2 cellular contexts compared by ENCODE assay signal in the genomic region with DNA sequence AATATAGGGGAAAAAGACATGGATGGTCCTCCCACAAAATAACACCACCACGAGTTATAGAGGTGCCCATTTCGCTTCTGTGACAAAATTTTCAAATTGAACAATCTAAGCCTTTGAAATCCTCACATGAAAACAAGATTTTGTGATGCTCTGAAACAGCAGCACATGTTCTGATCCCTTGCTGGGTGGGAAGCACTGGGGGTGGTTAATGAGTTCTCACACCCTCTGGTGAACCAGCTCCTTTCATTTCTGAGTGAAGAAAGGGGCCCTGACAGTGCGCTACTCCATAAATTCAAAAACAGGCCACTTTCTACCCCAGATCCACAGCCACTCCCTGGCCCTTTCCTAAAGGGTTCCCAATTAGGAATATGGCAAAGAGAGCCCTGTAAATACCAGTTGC.
TF ChIP-seq lines count a peak whose summit lies in the region.

No MANE protein-coding gene starts in this region.

TF ChIP-seq in GM23338, 12 proteins besides CTCF, POLR2A, EP300 and RAD21 (continued from another document):
- TF ChIP-seq, protein P1, sequence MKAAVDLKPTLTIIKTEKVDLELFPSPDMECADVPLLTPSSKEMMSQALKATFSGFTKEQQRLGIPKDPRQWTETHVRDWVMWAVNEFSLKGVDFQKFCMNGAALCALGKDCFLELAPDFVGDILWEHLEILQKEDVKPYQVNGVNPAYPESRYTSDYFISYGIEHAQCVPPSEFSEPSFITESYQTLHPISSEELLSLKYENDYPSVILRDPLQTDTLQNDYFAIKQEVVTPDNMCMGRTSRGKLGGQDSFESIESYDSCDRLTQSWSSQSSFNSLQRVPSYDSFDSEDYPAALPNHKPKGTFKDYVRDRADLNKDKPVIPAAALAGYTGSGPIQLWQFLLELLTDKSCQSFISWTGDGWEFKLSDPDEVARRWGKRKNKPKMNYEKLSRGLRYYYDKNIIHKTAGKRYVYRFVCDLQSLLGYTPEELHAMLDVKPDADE (IDR thresholded peaks at IDR 0.05): no peak
- TF ChIP-seq CREB1 (CRISPR knock-in tag; IDR thresholded peaks at IDR 0.05; ENCODE audit: low read depth) (no peak), NANOG (IDR thresholded peaks at IDR 0.05; ENCODE audit: borderline replicate concordance) (no peak), EZH2 (IDR thresholded peaks at IDR 0.05; ENCODE audit: low read depth, unreplicated experiment) (no peak), STAT1 (IDR thresholded peaks at IDR 0.05; ENCODE audit: unreplicated experiment) (no peak), POLR2AphosphoS5 (IDR thresholded peaks at IDR 0.05; ENCODE audit: low read depth) (no peak)
- TF ChIP-seq, protein P2, sequence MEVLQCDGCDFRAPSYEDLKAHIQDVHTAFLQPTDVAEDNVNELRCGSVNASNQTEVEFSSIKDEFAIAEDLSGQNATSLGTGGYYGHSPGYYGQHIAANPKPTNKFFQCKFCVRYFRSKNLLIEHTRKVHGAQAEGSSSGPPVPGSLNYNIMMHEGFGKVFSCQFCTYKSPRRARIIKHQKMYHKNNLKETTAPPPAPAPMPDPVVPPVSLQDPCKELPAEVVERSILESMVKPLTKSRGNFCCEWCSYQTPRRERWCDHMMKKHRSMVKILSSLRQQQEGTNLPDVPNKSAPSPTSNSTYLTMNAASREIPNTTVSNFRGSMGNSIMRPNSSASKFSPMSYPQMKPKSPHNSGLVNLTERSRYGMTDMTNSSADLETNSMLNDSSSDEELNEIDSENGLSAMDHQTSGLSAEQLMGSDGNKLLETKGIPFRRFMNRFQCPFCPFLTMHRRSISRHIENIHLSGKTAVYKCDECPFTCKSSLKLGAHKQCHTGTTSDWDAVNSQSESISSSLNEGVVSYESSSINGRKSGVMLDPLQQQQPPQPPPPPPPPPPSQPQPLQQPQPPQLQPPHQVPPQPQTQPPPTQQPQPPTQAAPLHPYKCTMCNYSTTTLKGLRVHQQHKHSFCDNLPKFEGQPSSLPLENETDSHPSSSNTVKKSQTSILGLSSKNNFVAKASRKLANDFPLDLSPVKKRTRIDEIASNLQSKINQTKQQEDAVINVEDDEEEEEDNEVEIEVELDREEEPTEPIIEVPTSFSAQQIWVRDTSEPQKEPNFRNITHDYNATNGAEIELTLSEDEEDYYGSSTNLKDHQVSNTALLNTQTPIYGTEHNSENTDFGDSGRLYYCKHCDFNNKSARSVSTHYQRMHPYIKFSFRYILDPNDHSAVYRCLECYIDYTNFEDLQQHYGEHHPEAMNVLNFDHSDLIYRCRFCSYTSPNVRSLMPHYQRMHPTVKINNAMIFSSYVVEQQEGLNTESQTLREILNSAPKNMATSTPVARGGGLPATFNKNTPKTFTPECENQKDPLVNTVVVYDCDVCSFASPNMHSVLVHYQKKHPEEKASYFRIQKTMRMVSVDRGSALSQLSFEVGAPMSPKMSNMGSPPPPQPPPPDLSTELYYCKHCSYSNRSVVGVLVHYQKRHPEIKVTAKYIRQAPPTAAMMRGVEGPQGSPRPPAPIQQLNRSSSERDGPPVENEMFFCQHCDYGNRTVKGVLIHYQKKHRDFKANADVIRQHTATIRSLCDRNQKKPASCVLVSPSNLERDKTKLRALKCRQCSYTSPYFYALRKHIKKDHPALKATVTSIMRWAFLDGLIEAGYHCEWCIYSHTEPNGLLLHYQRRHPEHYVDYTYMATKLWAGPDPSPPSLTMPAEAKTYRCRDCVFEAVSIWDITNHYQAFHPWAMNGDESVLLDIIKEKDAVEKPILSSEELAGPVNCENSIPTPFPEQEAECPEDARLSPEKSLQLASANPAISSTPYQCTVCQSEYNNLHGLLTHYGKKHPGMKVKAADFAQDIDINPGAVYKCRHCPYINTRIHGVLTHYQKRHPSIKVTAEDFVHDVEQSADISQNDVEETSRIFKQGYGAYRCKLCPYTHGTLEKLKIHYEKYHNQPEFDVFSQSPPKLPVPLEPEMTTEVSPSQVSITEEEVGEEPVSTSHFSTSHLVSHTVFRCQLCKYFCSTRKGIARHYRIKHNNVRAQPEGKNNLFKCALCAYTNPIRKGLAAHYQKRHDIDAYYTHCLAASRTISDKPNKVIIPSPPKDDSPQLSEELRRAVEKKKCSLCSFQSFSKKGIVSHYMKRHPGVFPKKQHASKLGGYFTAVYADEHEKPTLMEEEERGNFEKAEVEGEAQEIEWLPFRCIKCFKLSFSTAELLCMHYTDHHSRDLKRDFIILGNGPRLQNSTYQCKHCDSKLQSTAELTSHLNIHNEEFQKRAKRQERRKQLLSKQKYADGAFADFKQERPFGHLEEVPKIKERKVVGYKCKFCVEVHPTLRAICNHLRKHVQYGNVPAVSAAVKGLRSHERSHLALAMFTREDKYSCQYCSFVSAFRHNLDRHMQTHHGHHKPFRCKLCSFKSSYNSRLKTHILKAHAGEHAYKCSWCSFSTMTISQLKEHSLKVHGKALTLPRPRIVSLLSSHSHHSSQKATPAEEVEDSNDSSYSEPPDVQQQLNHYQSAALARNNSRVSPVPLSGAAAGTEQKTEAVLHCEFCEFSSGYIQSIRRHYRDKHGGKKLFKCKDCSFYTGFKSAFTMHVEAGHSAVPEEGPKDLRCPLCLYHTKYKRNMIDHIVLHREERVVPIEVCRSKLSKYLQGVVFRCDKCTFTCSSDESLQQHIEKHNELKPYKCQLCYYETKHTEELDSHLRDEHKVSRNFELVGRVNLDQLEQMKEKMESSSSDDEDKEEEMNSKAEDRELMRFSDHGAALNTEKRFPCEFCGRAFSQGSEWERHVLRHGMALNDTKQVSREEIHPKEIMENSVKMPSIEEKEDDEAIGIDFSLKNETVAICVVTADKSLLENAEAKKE (CRISPR knock-in tag; IDR thresholded peaks at IDR 0.05): no peak

TF ChIP-seq in WTC11, 78 proteins besides CTCF, POLR2A, EP300 and RAD21 (continued from another document):
- TF ChIP-seq, protein P3, sequence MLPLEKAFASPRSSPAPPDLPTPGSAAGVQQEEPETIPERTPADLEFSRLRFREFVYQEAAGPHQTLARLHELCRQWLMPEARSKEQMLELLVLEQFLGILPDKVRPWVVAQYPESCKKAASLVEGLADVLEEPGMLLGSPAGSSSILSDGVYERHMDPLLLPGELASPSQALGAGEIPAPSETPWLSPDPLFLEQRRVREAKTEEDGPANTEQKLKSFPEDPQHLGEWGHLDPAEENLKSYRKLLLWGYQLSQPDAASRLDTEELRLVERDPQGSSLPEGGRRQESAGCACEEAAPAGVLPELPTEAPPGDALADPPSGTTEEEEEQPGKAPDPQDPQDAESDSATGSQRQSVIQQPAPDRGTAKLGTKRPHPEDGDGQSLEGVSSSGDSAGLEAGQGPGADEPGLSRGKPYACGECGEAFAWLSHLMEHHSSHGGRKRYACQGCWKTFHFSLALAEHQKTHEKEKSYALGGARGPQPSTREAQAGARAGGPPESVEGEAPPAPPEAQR (CRISPR knock-in tag; IDR thresholded peaks at IDR 0.05): no peak
- no peak for TF ChIP-seq GTF2I (CRISPR knock-in tag; conservative IDR thresholded peaks at IDR 0.05)
